Comparison of ENCODE assay signal across 1 cellular context in the genomic region with DNA sequence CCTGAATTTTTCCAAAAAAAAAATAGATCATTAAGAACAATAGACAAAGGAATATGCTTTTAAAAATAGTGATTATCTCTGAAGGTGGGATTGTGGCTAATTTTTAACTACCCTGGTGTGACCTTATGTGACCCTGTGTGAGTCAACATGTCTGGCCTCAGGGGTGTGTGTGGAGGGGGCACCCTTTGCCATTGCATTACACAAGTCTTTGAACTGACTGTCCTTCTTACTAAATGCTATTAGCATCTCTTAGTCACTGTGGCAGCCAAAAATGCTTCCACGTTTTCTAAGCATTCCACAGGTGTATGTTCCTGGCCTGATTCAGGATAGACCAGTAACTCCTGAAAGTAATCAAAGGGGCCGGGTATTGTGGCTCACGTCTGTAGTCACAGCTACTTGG.
TF ChIP-seq lines count a peak whose summit lies in the region.

No MANE protein-coding gene starts in this region.

TF ChIP-seq in HepG2, 621 proteins besides CTCF, POLR2A, EP300 and RAD21 (continued from another document and continues in another):
- TF ChIP-seq, protein P1, sequence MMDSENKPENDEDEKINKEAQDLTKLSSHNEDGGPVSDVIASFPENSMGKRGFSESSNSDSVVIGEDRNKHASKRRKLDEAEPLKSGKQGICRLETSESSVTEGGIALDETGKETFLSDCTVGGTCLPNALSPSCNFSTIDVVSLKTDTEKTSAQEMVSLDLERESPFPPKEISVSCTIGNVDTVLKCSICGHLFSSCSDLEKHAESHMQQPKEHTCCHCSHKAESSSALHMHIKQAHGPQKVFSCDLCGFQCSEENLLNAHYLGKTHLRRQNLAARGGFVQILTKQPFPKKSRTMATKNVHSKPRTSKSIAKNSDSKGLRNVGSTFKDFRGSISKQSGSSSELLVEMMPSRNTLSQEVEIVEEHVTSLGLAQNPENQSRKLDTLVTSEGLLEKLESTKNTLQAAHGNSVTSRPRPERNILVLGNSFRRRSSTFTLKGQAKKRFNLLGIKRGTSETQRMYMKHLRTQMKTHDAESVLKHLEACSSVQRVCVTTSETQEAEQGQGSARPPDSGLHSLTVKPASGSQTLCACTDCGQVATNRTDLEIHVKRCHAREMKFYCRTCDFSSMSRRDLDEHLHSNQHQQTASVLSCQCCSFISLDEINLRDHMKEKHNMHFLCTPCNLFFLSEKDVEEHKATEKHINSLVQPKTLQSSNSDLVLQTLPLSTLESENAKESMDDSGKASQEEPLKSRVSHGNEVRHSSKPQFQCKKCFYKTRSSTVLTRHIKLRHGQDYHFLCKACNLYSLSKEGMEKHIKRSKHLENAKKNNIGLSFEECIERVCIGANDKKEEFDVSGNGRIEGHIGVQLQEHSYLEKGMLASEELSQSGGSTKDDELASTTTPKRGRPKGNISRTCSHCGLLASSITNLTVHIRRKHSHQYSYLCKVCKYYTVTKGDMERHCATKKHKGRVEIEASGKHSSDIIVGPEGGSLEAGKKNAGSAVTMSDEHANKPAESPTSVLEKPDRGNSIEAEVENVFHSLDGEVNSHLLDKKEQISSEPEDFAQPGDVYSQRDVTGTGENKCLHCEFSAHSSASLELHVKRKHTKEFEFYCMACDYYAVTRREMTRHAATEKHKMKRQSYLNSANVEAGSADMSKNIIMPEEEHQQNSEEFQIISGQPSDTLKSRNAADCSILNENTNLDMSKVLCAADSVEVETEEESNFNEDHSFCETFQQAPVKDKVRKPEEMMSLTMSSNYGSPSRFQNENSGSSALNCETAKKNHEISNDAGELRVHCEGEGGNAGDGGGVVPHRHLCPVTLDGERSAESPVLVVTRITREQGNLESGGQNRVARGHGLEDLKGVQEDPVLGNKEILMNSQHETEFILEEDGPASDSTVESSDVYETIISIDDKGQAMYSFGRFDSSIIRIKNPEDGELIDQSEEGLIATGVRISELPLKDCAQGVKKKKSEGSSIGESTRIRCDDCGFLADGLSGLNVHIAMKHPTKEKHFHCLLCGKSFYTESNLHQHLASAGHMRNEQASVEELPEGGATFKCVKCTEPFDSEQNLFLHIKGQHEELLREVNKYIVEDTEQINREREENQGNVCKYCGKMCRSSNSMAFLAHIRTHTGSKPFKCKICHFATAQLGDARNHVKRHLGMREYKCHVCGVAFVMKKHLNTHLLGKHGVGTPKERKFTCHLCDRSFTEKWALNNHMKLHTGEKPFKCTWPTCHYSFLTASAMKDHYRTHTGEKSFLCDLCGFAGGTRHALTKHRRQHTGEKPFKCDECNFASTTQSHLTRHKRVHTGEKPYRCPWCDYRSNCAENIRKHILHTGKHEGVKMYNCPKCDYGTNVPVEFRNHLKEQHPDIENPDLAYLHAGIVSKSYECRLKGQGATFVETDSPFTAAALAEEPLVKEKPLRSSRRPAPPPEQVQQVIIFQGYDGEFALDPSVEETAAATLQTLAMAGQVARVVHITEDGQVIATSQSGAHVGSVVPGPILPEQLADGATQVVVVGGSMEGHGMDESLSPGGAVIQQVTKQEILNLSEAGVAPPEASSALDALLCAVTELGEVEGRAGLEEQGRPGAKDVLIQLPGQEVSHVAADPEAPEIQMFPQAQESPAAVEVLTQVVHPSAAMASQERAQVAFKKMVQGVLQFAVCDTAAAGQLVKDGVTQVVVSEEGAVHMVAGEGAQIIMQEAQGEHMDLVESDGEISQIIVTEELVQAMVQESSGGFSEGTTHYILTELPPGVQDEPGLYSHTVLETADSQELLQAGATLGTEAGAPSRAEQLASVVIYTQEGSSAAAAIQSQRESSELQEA (CRISPR knock-in tag; IDR thresholded peaks at IDR 0.05; ENCODE audit: not compliant biosample characterization): no peak
- TF ChIP-seq ZNF720 (CRISPR knock-in tag; IDR thresholded peaks at IDR 0.05) (no peak), ZNF598 (CRISPR knock-in tag; IDR thresholded peaks at IDR 0.05; ENCODE audit: borderline replicate concordance) (no peak), KAT8 (CRISPR knock-in tag; IDR thresholded peaks at IDR 0.05) (no peak), ZNF710 (CRISPR knock-in tag; IDR thresholded peaks at IDR 0.05; ENCODE audit: borderline replicate concordance) (no peak), REXO4 (CRISPR knock-in tag; IDR thresholded peaks at IDR 0.05; ENCODE audit: borderline replicate concordance) (no peak), DBP (CRISPR knock-in tag; IDR thresholded peaks at IDR 0.05; ENCODE audit: not compliant biosample characterization) (no peak), CBX1 (IDR thresholded peaks at IDR 0.05; ENCODE audit: low read depth) (no peak), TARDBP (CRISPR knock-in tag; IDR thresholded peaks at IDR 0.05) (peak; percentile 29; the same call in 1 of the 2 replicates), ARNTL (CRISPR knock-in tag; IDR thresholded peaks at IDR 0.05) (no peak), MEIS2 (CRISPR knock-in tag; IDR thresholded peaks at IDR 0.05) (no peak), CERS6 (CRISPR knock-in tag; IDR thresholded peaks at IDR 0.05) (no peak), ZNF781 (CRISPR knock-in tag; IDR thresholded peaks at IDR 0.05; ENCODE audit: borderline replicate concordance, not compliant biosample characterization) (no peak), ZNF740 (CRISPR knock-in tag; IDR thresholded peaks at IDR 0.05) (no peak), PCBP2 (optimal IDR thresholded peaks at IDR 0.05; ENCODE audit: low read depth, low read length, poor library complexity, severe bottlenecking) (no peak), GPN1 (CRISPR knock-in tag; IDR thresholded peaks at IDR 0.05; ENCODE audit: borderline replicate concordance) (no peak), ZSCAN29 (CRISPR knock-in tag; conservative IDR thresholded peaks at IDR 0.05) (no peak), DMAP1 (CRISPR knock-in tag; IDR thresholded peaks at IDR 0.05) (no peak), ZBTB37 (CRISPR knock-in tag; IDR thresholded peaks at IDR 0.05) (no peak), ZNF816 (CRISPR knock-in tag; IDR thresholded peaks at IDR 0.05; ENCODE audit: borderline replicate concordance) (no peak), ASH2L (IDR thresholded peaks at IDR 0.05; ENCODE audit: insufficient read length, low read depth, low read length) (no peak), ZBTB1 (CRISPR knock-in tag; IDR thresholded peaks at IDR 0.05; ENCODE audit: borderline replicate concordance) (no peak), KLF9 (CRISPR knock-in tag; IDR thresholded peaks at IDR 0.05; ENCODE audit: low read depth) (no peak), NR2F1 (CRISPR knock-in tag; IDR thresholded peaks at IDR 0.05) (peak; percentile 81 to 88), ZNF484 (CRISPR knock-in tag; IDR thresholded peaks at IDR 0.05; ENCODE audit: borderline replicate concordance, low read depth) (no peak), ZNF460 (CRISPR knock-in tag; IDR thresholded peaks at IDR 0.05; ENCODE audit: borderline replicate concordance) (no peak), THAP7 (CRISPR knock-in tag; IDR thresholded peaks at IDR 0.05) (no peak), RNF2 (conservative IDR thresholded peaks at IDR 0.05; ENCODE audit: low read depth) (no peak), SRSF9 (IDR thresholded peaks at IDR 0.05; ENCODE audit: borderline replicate concordance, insufficient read depth, low read depth, low read length, poor library complexity, severe bottlenecking) (no peak), TSC22D2 (CRISPR knock-in tag; IDR thresholded peaks at IDR 0.05; ENCODE audit: borderline replicate concordance) (no peak), RFXAP (CRISPR knock-in tag; IDR thresholded peaks at IDR 0.05; ENCODE audit: borderline replicate concordance) (no peak), ZNF557 (CRISPR knock-in tag; IDR thresholded peaks at IDR 0.05) (no peak), SMARCE1 (IDR thresholded peaks at IDR 0.05; ENCODE audit: borderline replicate concordance) (no peak), ZNF776 (CRISPR knock-in tag; IDR thresholded peaks at IDR 0.05) (no peak), DNMT3B (CRISPR knock-in tag; conservative IDR thresholded peaks at IDR 0.05) (no peak)
- TF ChIP-seq, protein P2, sequence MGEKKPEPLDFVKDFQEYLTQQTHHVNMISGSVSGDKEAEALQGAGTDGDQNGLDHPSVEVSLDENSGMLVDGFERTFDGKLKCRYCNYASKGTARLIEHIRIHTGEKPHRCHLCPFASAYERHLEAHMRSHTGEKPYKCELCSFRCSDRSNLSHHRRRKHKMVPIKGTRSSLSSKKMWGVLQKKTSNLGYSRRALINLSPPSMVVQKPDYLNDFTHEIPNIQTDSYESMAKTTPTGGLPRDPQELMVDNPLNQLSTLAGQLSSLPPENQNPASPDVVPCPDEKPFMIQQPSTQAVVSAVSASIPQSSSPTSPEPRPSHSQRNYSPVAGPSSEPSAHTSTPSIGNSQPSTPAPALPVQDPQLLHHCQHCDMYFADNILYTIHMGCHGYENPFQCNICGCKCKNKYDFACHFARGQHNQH (CRISPR knock-in tag; IDR thresholded peaks at IDR 0.05): peak; percentile 59; the same call in 1 of the 2 replicates
- TF ChIP-seq, protein P3, sequence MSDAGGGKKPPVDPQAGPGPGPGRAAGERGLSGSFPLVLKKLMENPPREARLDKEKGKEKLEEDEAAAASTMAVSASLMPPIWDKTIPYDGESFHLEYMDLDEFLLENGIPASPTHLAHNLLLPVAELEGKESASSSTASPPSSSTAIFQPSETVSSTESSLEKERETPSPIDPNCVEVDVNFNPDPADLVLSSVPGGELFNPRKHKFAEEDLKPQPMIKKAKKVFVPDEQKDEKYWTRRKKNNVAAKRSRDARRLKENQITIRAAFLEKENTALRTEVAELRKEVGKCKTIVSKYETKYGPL (CRISPR knock-in tag; IDR thresholded peaks at IDR 0.05): no peak
- TF ChIP-seq, protein P4, sequence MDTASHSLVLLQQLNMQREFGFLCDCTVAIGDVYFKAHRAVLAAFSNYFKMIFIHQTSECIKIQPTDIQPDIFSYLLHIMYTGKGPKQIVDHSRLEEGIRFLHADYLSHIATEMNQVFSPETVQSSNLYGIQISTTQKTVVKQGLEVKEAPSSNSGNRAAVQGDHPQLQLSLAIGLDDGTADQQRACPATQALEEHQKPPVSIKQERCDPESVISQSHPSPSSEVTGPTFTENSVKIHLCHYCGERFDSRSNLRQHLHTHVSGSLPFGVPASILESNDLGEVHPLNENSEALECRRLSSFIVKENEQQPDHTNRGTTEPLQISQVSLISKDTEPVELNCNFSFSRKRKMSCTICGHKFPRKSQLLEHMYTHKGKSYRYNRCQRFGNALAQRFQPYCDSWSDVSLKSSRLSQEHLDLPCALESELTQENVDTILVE (CRISPR knock-in tag; IDR thresholded peaks at IDR 0.05): no peak
- TF ChIP-seq, protein P5, sequence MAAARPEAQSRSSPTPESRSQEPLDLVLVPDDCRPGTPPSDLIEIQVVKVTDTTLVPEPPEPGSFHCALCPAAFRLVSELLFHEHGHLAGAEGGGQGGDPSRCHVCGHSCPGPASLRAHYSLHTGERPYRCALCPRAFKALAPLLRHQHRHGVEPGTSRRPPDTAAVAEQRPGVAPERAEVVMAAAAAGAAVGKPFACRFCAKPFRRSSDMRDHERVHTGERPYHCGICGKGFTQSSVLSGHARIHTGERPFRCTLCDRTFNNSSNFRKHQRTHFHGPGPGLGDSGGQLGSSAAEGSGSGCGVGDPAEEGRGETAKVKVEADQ (CRISPR knock-in tag; IDR thresholded peaks at IDR 0.05; ENCODE audit: borderline replicate concordance): no peak
